Comparison of ENCODE assay signal across 12 cellular contexts in genomic region chr4:1050486-1051213, GRCh38. TPM values are rescaled to one million over a fixed set of nuclear protein-coding genes. Genes with fewer than 3 reads are reported as not detected.
DNase-seq lines count a peak whose midpoint lies in the region; ATAC-seq, FAIRE-seq and TF ChIP-seq lines count a peak whose summit lies in the region.
"Had no signal": no experiment of that assay in that cellular context is flagged by ENCODE, and none has a peak within 500 bp of the region (broad histone marks: within the 10 kb centered on the region; RNA-seq: fewer than 3 reads in every experiment).

No MANE protein-coding gene starts in this region.

- POLR2A ChIA-PET in endothelial cell of umbilical vein (lab: Charles Lee): no interaction called here

- H3K4me3 Mint-ChIP-seq in natural killer cell treated with Interleukin-12 subunit alpha and Interleukin-12 subunit beta and Interleukin-15 and Interleukin-18, amount 100 ng/mL, for 72 hours: no peak overlapping the region
- H3K4me3 Mint-ChIP-seq in natural killer cell: no peak overlapping the region
- no peak overlapping the region for H3K4me3 Mint-ChIP-seq in mesothelial cell of epicardium
- H3K4me3 Mint-ChIP-seq: T-helper 1 cell treated with Interleukin-12 subunit alpha and Interleukin-12 subunit beta and Interleukin-4 antibody, amounts not matched to agents 30 μg/mL and 1 μg/mL, for 36 hours had no signal

- H4K20me1 ChIP-seq in endothelial cell of umbilical vein (replicated peaks; ENCODE audit: control insufficient read depth, extremely low read depth, insufficient read depth, low read length): no peaks in the 10 kb centered on the region

- FAIRE-seq in endothelial cell of umbilical vein (lab: Jason Lieb, UNC): no peak

- H3K9me1 ChIP-seq in endothelial cell of umbilical vein (replicated peaks; ENCODE audit: control insufficient read depth, extremely low read depth, insufficient read depth, low read length): no peaks in the 10 kb centered on the region

- TF ChIP-seq POLR2A in endothelial cell of umbilical vein (IDR thresholded peaks at IDR 0.05; ENCODE audit: low read depth, low read length): no peak

- H3K4me2 ChIP-seq in endothelial cell of umbilical vein (ENCODE audit: insufficient read depth, low read length): no peak overlapping the region

- no peak overlapping the region for H3K4me3 ChIP-seq in endothelial cell of umbilical vein (replicated peaks in 1 of 3; ENCODE audit: insufficient read depth in 1 of 3, low read depth in 1 of 3, low read length in 3 of 3)

- peaks cover 1 to 6% of the 10 kb centered on the region in 2 donors for H3K4me1 Mint-ChIP-seq in natural killer cell treated with Interleukin-12 subunit alpha and Interleukin-12 subunit beta and Interleukin-15 and Interleukin-18, amount 100 ng/mL, for 72 hours (ENCODE audit: low read depth in 2 of 2)
- H3K4me1 Mint-ChIP-seq in natural killer cell: peaks cover under 1 to 1% of the 10 kb centered on the region in 2 donors
- H3K4me1 Mint-ChIP-seq in mesothelial cell of epicardium: peaks cover 4% of the 10 kb centered on the region

- CTCF ChIA-PET in endothelial cell of umbilical vein (lab: Charles Lee): interaction anchor here (1.1 to 1.3 kb wide), 3 partner anchors 14 to 40 kb away, joined by 4 read pairs; partner anchors contain the start of gene FGFRL1

- no peak for TF ChIP-seq CTCF in natural killer cell (IDR thresholded peaks at IDR 0.05)
- peak; percentile 81 to 82 for TF ChIP-seq CTCF in endothelial cell of umbilical vein (IDR thresholded peaks at IDR 0.05; ENCODE audit: extremely low read depth in 1 of 2, insufficient read depth in 1 of 2, low read depth in 1 of 2, low read length in 2 of 2)
- TF ChIP-seq CTCF in mesothelial cell of epicardium (IDR thresholded peaks at IDR 0.05; ENCODE audit: unreplicated experiment): peak; percentile 21

- H3K36me3 ChIP-seq in endothelial cell of umbilical vein (ENCODE audit: control insufficient read depth in 2 of 2, extremely low read depth in 1 of 2, insufficient read depth in 2 of 2, low read length in 2 of 2): no peaks in the 10 kb centered on the region

- no peak overlapping the region for H3K27ac Mint-ChIP-seq in natural killer cell treated with Interleukin-12 subunit alpha and Interleukin-12 subunit beta and Interleukin-15 and Interleukin-18, amount 100 ng/mL, for 72 hours
- H3K27ac Mint-ChIP-seq in natural killer cell (no peak overlapping the region), mesothelial cell of epicardium (no peak overlapping the region)
- H3K27ac Mint-ChIP-seq: CD4-positive, CD25-positive, alpha-beta regulatory T cell; T-helper 1 cell treated with Interleukin-12 subunit alpha and Interleukin-12 subunit beta and Interleukin-4 antibody, amounts not matched to agents 30 μg/mL and 1 μg/mL, for 36 hours had no signal

- no peak for ATAC-seq in natural killer cell treated with Interleukin-12 subunit alpha and Interleukin-12 subunit beta and Interleukin-15 and Interleukin-18, amount 100 ng/mL, for 72 hours
- ATAC-seq in natural killer cell (no peak), GM19455 (IDR thresholded peaks at IDR 0.05; ENCODE audit: unreplicated experiment) (no peak)

- peaks cover 14% of the 10 kb centered on the region for H3K4me1 ChIP-seq in endothelial cell of umbilical vein (ENCODE audit: control insufficient read depth, extremely low read depth, insufficient read depth, low read length)
- H3K4me1 ChIP-seq: parathyroid adenoma had no signal

- no peaks in the 10 kb centered on the region for H3K9me3 Mint-ChIP-seq in natural killer cell treated with Interleukin-12 subunit alpha and Interleukin-12 subunit beta and Interleukin-15 and Interleukin-18, amount 100 ng/mL, for 72 hours
- H3K9me3 Mint-ChIP-seq in natural killer cell (no peaks in the 10 kb centered on the region), mesothelial cell of epicardium (no peaks in the 10 kb centered on the region)
- H3K9me3 Mint-ChIP-seq: T-helper 1 cell treated with Interleukin-12 subunit alpha and Interleukin-12 subunit beta and Interleukin-4 antibody, amounts not matched to agents 30 μg/mL and 1 μg/mL, for 36 hours had no signal

- dilution Hi-C loops in endothelial cell of umbilical vein (cut with MboI; ENCODE audit: extremely low pct_ligation_motif_present, low sequenced_read_pairs): no loop called here

- H3K36me3 Mint-ChIP-seq in natural killer cell treated with Interleukin-12 subunit alpha and Interleukin-12 subunit beta and Interleukin-15 and Interleukin-18, amount 100 ng/mL, for 72 hours: no peaks in the 10 kb centered on the region
- H3K36me3 Mint-ChIP-seq in natural killer cell (no peaks in the 10 kb centered on the region), mesothelial cell of epicardium (no peaks in the 10 kb centered on the region)

- intact Hi-C loops in natural killer cell (cut with micrococcal nuclease): no loop called here
- intact Hi-C loops in endothelial cell of umbilical vein (cut with micrococcal nuclease): no loop called here

- DNase-seq in natural killer cell treated with Interleukin-12 subunit alpha and Interleukin-12 subunit beta and Interleukin-15 and Interleukin-18, amount 100 ng/mL, for 72 hours (ENCODE audit: low spot score): peak; percentile 58
- no peak for DNase-seq in natural killer cell
- DNase-seq in endothelial cell of umbilical vein (ENCODE audit: low read depth, low spot score): peak; percentile 50
- no peak for DNase-seq in mesothelial cell of epicardium (ENCODE audit: low spot score in 2 of 2, unreplicated experiment in 2 of 2)
- DNase-seq in Ammon's horn (ENCODE audit: low spot score): no peak
- no peak for DNase-seq in mucosa of gallbladder (ENCODE audit: low spot score)
- no peak for DNase-seq in activated CD4-positive, alpha-beta T cell treated with anti-CD3 and anti-CD28 coated beads for 4 hours
- DNase-seq: CD4-positive, CD25-positive, alpha-beta regulatory T cell; NCI-H1417 had no signal

- H2AFZ ChIP-seq in endothelial cell of umbilical vein (ENCODE audit: low read depth, low read length): peak overlapping the region; percentile 86
- H2AFZ ChIP-seq: parathyroid adenoma had no signal

- H3K79me2 ChIP-seq in endothelial cell of umbilical vein (ENCODE audit: control insufficient read depth, insufficient read depth, low read length): no peaks in the 10 kb centered on the region
- H3K79me2 ChIP-seq: parathyroid adenoma had no signal

- H3K9ac ChIP-seq in endothelial cell of umbilical vein (replicated peaks; ENCODE audit: extremely low read depth, insufficient read depth, low read length): no peak overlapping the region
- H3K9ac ChIP-seq: parathyroid adenoma had no signal

- H3K27ac ChIP-seq in endothelial cell of umbilical vein (ENCODE audit: insufficient read depth, low read depth, low read length): no peak overlapping the region
- H3K27ac ChIP-seq: parathyroid adenoma had no signal

- peaks cover 12 to 27% of the 10 kb centered on the region in 2 donors for H3K27me3 Mint-ChIP-seq in natural killer cell treated with Interleukin-12 subunit alpha and Interleukin-12 subunit beta and Interleukin-15 and Interleukin-18, amount 100 ng/mL, for 72 hours
- H3K27me3 Mint-ChIP-seq in natural killer cell (ENCODE audit: low read depth in 2 of 2) (peaks cover 20 to 22% of the 10 kb centered on the region in 2 donors), mesothelial cell of epicardium (ENCODE audit: low read depth) (peaks cover 75% of the 10 kb centered on the region)

- H3K27me3 ChIP-seq in endothelial cell of umbilical vein (ENCODE audit: control insufficient read depth in 2 of 2, insufficient read depth in 2 of 2, low read length in 2 of 2): peaks cover 10 to 16% of the 10 kb centered on the region in 2 experiments

- BruUV-seq in endothelial cell of umbilical vein (replicated peaks; lab: Mats Ljungman, UMichigan): no TSS peak

- no peaks in the 10 kb centered on the region for H3K9me3 ChIP-seq in endothelial cell of umbilical vein (replicated peaks; ENCODE audit: control insufficient read depth, insufficient read depth, low read length)

TF ChIP-seq in endothelial cell of umbilical vein, 7 proteins besides CTCF, POLR2A, EP300 and RAD21 (continues in another document):
- TF ChIP-seq JUN (IDR thresholded peaks at IDR 0.05; ENCODE audit: borderline replicate concordance, insufficient read depth, insufficient read length, low read depth): no peak
- no peak for TF ChIP-seq EZH2 (IDR thresholded peaks at IDR 0.05; ENCODE audit: borderline replicate concordance, low read depth, low read length, severe bottlenecking)
- no peak for TF ChIP-seq FOS (IDR thresholded peaks at IDR 0.05; ENCODE audit: borderline replicate concordance, insufficient read depth, low read length)
- no peak for TF ChIP-seq GATA2 (IDR thresholded peaks at IDR 0.05; ENCODE audit: insufficient read depth, insufficient read length, low read depth, low read length)

RNA-seq across cellular contexts. Expression of gene FGFRL1, which starts 39.2 kb away (rescaled TPM):
- total RNA-seq in natural killer cell treated with Interleukin-12 subunit alpha and Interleukin-12 subunit beta and Interleukin-15 and Interleukin-18, amount 100 ng/mL, for 72 hours: 10 to 100 TPM; 15.2 to 16.6 TPM
- 10 to 100 TPM; 28.0 to 39.8 (median 32.5) TPM for total RNA-seq in natural killer cell
- 33.3 and 34.8 TPM in 2 replicates for total RNA-seq in endothelial cell of umbilical vein
- polyA plus RNA-seq in endothelial cell of umbilical vein: 74.6 and 88.8 TPM in 2 replicates
- polyA plus RNA-seq in endothelial cell of umbilical vein (2011; cell fraction: cytosol; rRNA removed): 73.5 and 75.3 TPM in 2 replicates
- 26.9 and 32.1 TPM in 2 replicates for polyA plus RNA-seq in endothelial cell of umbilical vein (2011; cell fraction: nucleus; rRNA removed)
- 35.4 and 45.4 TPM in 2 replicates for polyA plus RNA-seq in endothelial cell of umbilical vein (2012)
- polyA minus RNA-seq in endothelial cell of umbilical vein: 115 and 131 TPM in 2 replicates
- 17.3 TPM for polyA minus RNA-seq in endothelial cell of umbilical vein (2011; cell fraction: cytosol; rRNA and poly(A)+ RNA removed)
- polyA minus RNA-seq in endothelial cell of umbilical vein (2011; cell fraction: nucleus; rRNA and poly(A)+ RNA removed): 19.3 and 20.6 TPM in 2 replicates
- total RNA-seq in mesothelial cell of epicardium: 35.2 to 37.7 TPM (median 37.4 TPM) in 3 replicates
- 28.2 TPM for total RNA-seq in mucosa of gallbladder

RNA-seq across cellular contexts. Expression of gene SLC26A1, which starts 57.4 kb away (rescaled TPM):
- under 1 TPM in 1 of 2 donors, not detected in 1; 0.88 TPM for total RNA-seq in natural killer cell treated with Interleukin-12 subunit alpha and Interleukin-12 subunit beta and Interleukin-15 and Interleukin-18, amount 100 ng/mL, for 72 hours
- total RNA-seq in natural killer cell: under 1 TPM; 0.19 to 0.80 (median 0.61) TPM
- total RNA-seq in endothelial cell of umbilical vein: 0.32 TPM in 1 of 2 replicates, not detected in the other
- 0.06 and 0.10 TPM in 2 replicates for polyA plus RNA-seq in endothelial cell of umbilical vein
- polyA plus RNA-seq in endothelial cell of umbilical vein (2011; cell fraction: cytosol; rRNA removed): 0.07 TPM in 1 of 2 replicates, not detected in the other
- 0.14 TPM in 1 of 2 replicates, not detected in the other for polyA plus RNA-seq in endothelial cell of umbilical vein (2011; cell fraction: nucleus; rRNA removed)
- polyA plus RNA-seq in endothelial cell of umbilical vein (2012): 1.00 and 1.9 TPM in 2 replicates
- not detected in 2 replicates for polyA minus RNA-seq in endothelial cell of umbilical vein
- 0.41 TPM for polyA minus RNA-seq in endothelial cell of umbilical vein (2011; cell fraction: cytosol; rRNA and poly(A)+ RNA removed)
- polyA minus RNA-seq in endothelial cell of umbilical vein (2011; cell fraction: nucleus; rRNA and poly(A)+ RNA removed): not detected in 2 replicates
- total RNA-seq in mesothelial cell of epicardium: 0.23 to 0.63 TPM (median 0.38 TPM) in 3 replicates
- 4.3 TPM for total RNA-seq in mucosa of gallbladder

Comparison
In these comparisons a context has a peak if more than half of its experiments do, and no peak if none do; other contexts are left out.
1. DNase-seq: peak in natural killer cell treated with Interleukin-12 subunit alpha and Interleukin-12 subunit beta and Interleukin-15 and Interleukin-18, amount 100 ng/mL, for 72 hours (single experiment) and endothelial cell of umbilical vein (single experiment); none in natural killer cell (single experiment), mesothelial cell of epicardium (0 of 2), Ammon's horn (single experiment), mucosa of gallbladder (single experiment) and activated CD4-positive, alpha-beta T cell treated with anti-CD3 and anti-CD28 coated beads for 4 hours (0 of 2).